In genomic region chr13:114067381-114067885, GRCh38 we compare ENCODE assay signal across 8 cellular contexts.
DNase-seq lines count a peak whose midpoint lies in the region; ATAC-seq and TF ChIP-seq lines count a peak whose summit lies in the region.

No MANE protein-coding gene starts in this region.

- POLR2A ChIA-PET in WTC11 (lab: Charles Lee) = no interaction called here

- no peak overlapping the region for H3K4me3 Mint-ChIP-seq in WTC11
- H3K4me3 Mint-ChIP-seq in Calu3 (ENCODE audit: low read depth, unreplicated experiment) = no peak overlapping the region

- peaks cover 79 to 87% (median 82%) of the 10 kb centered on the region in 10 experiments for H3K4me1 ChIP-seq in BLaER1 treated with 17β-estradiol and CSF1 and Interleukin-3, amounts not matched to agents 10 nM and 100 nM

- H3K4me1 Mint-ChIP-seq in WTC11 (peaks cover 24% of the 10 kb centered on the region), Calu3 (ENCODE audit: low read depth, unreplicated experiment) (no peaks in the 10 kb centered on the region)

- peaks cover 15% of the 10 kb centered on the region for H3K36me3 Mint-ChIP-seq in WTC11
- H3K36me3 Mint-ChIP-seq in Calu3 (ENCODE audit: insufficient read depth, unreplicated experiment) = no peaks in the 10 kb centered on the region

- peak overlapping the region; percentile 87 to 100 (median 99) for H3K4me2 ChIP-seq in BLaER1 treated with 17β-estradiol and CSF1 and Interleukin-3, amounts not matched to agents 10 nM and 100 nM

- H3K27me3 ChIP-seq in BLaER1 treated with 17β-estradiol and CSF1 and Interleukin-3, amounts not matched to agents 10 nM and 100 nM = no peaks in the 10 kb centered on the region

- BruUV-seq in Calu3 (replicated peaks; lab: Mats Ljungman, UMichigan) = no TSS peak

- peak overlapping the region; percentile 22 for H3K27ac Mint-ChIP-seq in WTC11
- H3K27ac Mint-ChIP-seq in Calu3 (ENCODE audit: unreplicated experiment) = no peak overlapping the region

- TF ChIP-seq POLR2A in GM19193 (IDR thresholded peaks at IDR 0.05; ENCODE audit: extremely low read depth, insufficient read depth, insufficient read length) = peak; percentile 55

- peaks cover 0 to 60% (median 0%) of the 10 kb centered on the region in 11 experiments; a peak in 4 of 22 replicates for H4K20me1 ChIP-seq in BLaER1 treated with 17β-estradiol and CSF1 and Interleukin-3, amounts not matched to agents 10 nM and 100 nM

- H3K27me3 Mint-ChIP-seq in WTC11 (ENCODE audit: low read depth) (no peaks in the 10 kb centered on the region), Calu3 (ENCODE audit: unreplicated experiment) (no peaks in the 10 kb centered on the region)

- H3K27ac ChIP-seq in BLaER1 treated with 17β-estradiol and CSF1 and Interleukin-3, amounts not matched to agents 10 nM and 100 nM = peak overlapping the region; percentile 60 to 100 (median 99)

- intact Hi-C loops in Calu3 (cut with micrococcal nuclease; ENCODE audit: unreplicated experiment) = no loop called here

- TF ChIP-seq CTCF in WTC11 (IDR thresholded peaks at IDR 0.05) (no peak), Calu3 (IDR thresholded peaks at IDR 0.05; ENCODE audit: unreplicated experiment) (no peak)

- DNase-seq in WTC11 (ENCODE audit: low spot score) = no peak
- DNase-seq in germinal center (ENCODE audit: low spot score) = peak; percentile 35
- DNase-seq in stimulated activated naive CD8-positive, alpha-beta T cell treated with anti-CD3 and anti-CD28 coated beads, Interleukin-15, Interleukin-2, amounts not matched to agents 100 U/mL and 50 U/mL, for 24 hours = peak; percentile 58
- DNase-seq in Calu3 = no peak
- DNase-seq in T1000 (lab: John Stamatoyannopoulos, UW) = no peak

- H3K4me3 ChIP-seq in BLaER1 treated with 17β-estradiol and CSF1 and Interleukin-3, amounts not matched to agents 10 nM and 100 nM = peak overlapping the region; percentile 38 to 69 (median 61); a peak in 19 of 20 replicates

- H3K9me3 Mint-ChIP-seq in WTC11 (peaks cover 7% of the 10 kb centered on the region), Calu3 (ENCODE audit: low read depth, unreplicated experiment) (peaks cover 3% of the 10 kb centered on the region)

- peaks cover 3 to 19% (median 11%) of the 10 kb centered on the region in 11 experiments; a peak in 12 of 22 replicates for H3K36me3 ChIP-seq in BLaER1 treated with 17β-estradiol and CSF1 and Interleukin-3, amounts not matched to agents 10 nM and 100 nM

- CTCF ChIA-PET in WTC11 (lab: Charles Lee) (interaction anchor here (0.8 kb wide), 1 partner anchor 159 kb away, joined by 3 read pairs; no protein-coding TSS in a partner anchor), Calu3 (lab: Charles Lee) (no interaction called here)

- ATAC-seq in HG03175 (IDR thresholded peaks at IDR 0.05; ENCODE audit: unreplicated experiment) = peak; percentile 53
- no peak for ATAC-seq in WTC11
- peak; percentile 45 for ATAC-seq in stimulated activated naive CD8-positive, alpha-beta T cell treated with anti-CD3 and anti-CD28 coated beads, Interleukin-15, Interleukin-2, amounts not matched to agents 100 U/mL and 50 U/mL, for 24 hours

- H3K9me3 ChIP-seq in BLaER1 treated with 17β-estradiol and CSF1 and Interleukin-3, amounts not matched to agents 10 nM and 100 nM (replicated peaks in 1 of 11) = peaks cover 0 to 5% (median 0%) of the 10 kb centered on the region in 11 experiments; a peak in 3 of 22 replicates

- H3K9ac ChIP-seq in BLaER1 treated with 17β-estradiol and CSF1 and Interleukin-3, amounts not matched to agents 10 nM and 100 nM = peak overlapping the region; percentile 73 to 97 (median 93)

TF ChIP-seq in WTC11, 78 proteins besides CTCF, POLR2A, EP300 and RAD21:
- TF ChIP-seq MXD4 (CRISPR knock-in tag; IDR thresholded peaks at IDR 0.05; ENCODE audit: borderline replicate concordance) = no peak

Comparison
In these comparisons a context has a peak if more than half of its experiments do, and no peak if none do; other contexts are left out.
1. DNase-seq: peak in germinal center (single experiment) and stimulated activated naive CD8-positive, alpha-beta T cell treated with anti-CD3 and anti-CD28 coated beads, Interleukin-15, Interleukin-2, amounts not matched to agents 100 U/mL and 50 U/mL, for 24 hours (single experiment); none in WTC11 (single experiment), Calu3 (single experiment) and T1000 (single experiment).